1 cellular context compared by ENCODE assay signal in genomic region chr1:145985502-145986439, GRCh38.
TF ChIP-seq lines count a peak whose summit lies in the region.

No MANE protein-coding gene starts in this region.

TF ChIP-seq in H1, 55 proteins besides CTCF, POLR2A, EP300 and RAD21:
- TF ChIP-seq SUZ12 (IDR thresholded peaks at IDR 0.05; ENCODE audit: low read length): no peak
- peak; percentile 54; the same call in 1 of the 2 replicates for TF ChIP-seq SRF (IDR thresholded peaks at IDR 0.05; ENCODE audit: low read depth, low read length)
- TF ChIP-seq KDM1A (IDR thresholded peaks at IDR 0.05; ENCODE audit: borderline replicate concordance, low read length): no peak
- no peak for TF ChIP-seq CTBP2 (IDR thresholded peaks at IDR 0.05; ENCODE audit: borderline replicate concordance, insufficient read depth, insufficient read length, low read length)
- no peak for TF ChIP-seq SP2 (IDR thresholded peaks at IDR 0.05; ENCODE audit: low read length)
- TF ChIP-seq YY1 (IDR thresholded peaks at IDR 0.05; ENCODE audit: low read depth, low read length): no peak
- no peak for TF ChIP-seq KDM5A (IDR thresholded peaks at IDR 0.05; ENCODE audit: low read length)
- no peak for TF ChIP-seq EZH2 (IDR thresholded peaks at IDR 0.05; ENCODE audit: low read depth, low read length, severe bottlenecking)
- TF ChIP-seq CEBPB (IDR thresholded peaks at IDR 0.05; ENCODE audit: low read depth, low read length): peak; percentile 16; the same call in 1 of the 2 replicates
- TF ChIP-seq BRCA1 (IDR thresholded peaks at IDR 0.05; ENCODE audit: low read depth, low read length): no peak
- no peak for TF ChIP-seq SIN3A (conservative IDR thresholded peaks at IDR 0.05 in 1 of 2, IDR thresholded peaks at IDR 0.05 in 1 of 2; ENCODE audit: low read depth in 1 of 2, low read length in 2 of 2)
- no peak for TF ChIP-seq SP1 (IDR thresholded peaks at IDR 0.05; ENCODE audit: low read depth, low read length)
- TF ChIP-seq SIX5 (IDR thresholded peaks at IDR 0.05; ENCODE audit: low read depth, low read length): no peak
- no peak for TF ChIP-seq SP4 (IDR thresholded peaks at IDR 0.05; ENCODE audit: low read length)
TF ChIP-seq in H1: peak in this region for 2.
